Comparison of ENCODE assay signal across 8 cellular contexts in the genomic region with DNA sequence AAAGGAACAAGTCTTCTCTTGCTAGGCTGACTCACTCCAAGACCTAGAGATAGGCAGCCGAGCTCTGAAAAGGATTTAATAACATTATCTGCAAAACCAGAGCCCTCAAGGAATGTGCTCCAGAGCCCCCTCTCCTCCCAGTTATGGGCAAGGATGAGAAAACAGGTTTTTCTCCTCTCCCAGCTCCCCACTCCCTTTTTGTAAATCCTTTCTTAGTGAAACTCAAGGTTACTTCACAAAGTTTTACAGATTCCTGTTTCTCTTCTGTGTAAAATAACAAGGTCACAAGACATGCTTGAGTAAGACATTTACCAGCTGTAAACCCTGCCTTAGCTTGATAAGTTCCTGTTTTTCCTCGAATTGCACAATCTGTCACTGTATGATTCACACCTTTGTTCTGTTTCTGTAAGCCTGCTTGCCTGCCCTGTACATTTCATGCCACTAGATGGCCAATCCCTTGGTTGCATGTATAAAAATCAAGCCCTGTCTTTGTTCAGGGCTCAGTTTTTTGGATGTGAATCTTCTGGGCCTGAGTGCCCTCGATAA.
DNase-seq lines count a peak whose midpoint lies in the region; ATAC-seq, FAIRE-seq and TF ChIP-seq lines count a peak whose summit lies in the region.

No MANE protein-coding gene starts in this region.

- FAIRE-seq in D721Med (lab: Jason Lieb, UNC) = no peak

- H3K27ac ChIP-seq in heart left ventricle = peak overlapping the region in 1 of 12 donors; percentile 54

- intact Hi-C loops in heart left ventricle (cut with DNase I) = no loop called here

- peak; percentile 5 for TF ChIP-seq CTCF in D721Med (IDR thresholded peaks at IDR 0.05; ENCODE audit: insufficient read depth, missing control alignments)
- peak in 11 of 12 donors; percentile 5 to 45 (median 20) for TF ChIP-seq CTCF in heart left ventricle (IDR thresholded peaks at IDR 0.05)
- no peak for TF ChIP-seq CTCF in omental fat pad (IDR thresholded peaks at IDR 0.05)

- H3K36me3 Mint-ChIP-seq in immature natural killer cell = no peaks in the 10 kb centered on the region

- H3K27me3 ChIP-seq in heart left ventricle = no peaks in the 10 kb centered on the region

- H3K27me3 Mint-ChIP-seq in immature natural killer cell (ENCODE audit: low read depth in 3 of 3) = no peaks in the 10 kb centered on the region

- no peaks in the 10 kb centered on the region for H3K4me1 Mint-ChIP-seq in immature natural killer cell

- peaks cover 0 to 22% (median 0%) of the 10 kb centered on the region in 12 donors for H3K9me3 ChIP-seq in heart left ventricle

- no peaks in the 10 kb centered on the region for H3K36me3 ChIP-seq in heart left ventricle

- no peak overlapping the region for H3K27ac Mint-ChIP-seq in immature natural killer cell

- peaks cover 0 to 47% (median 17%) of the 10 kb centered on the region in 6 donors for H3K9me3 Mint-ChIP-seq in immature natural killer cell

- no peak for TF ChIP-seq POLR2A in heart left ventricle (IDR thresholded peaks at IDR 0.05)

- 49 to 54% (median 51%) methylated on average over 3 of the region's 3 CpGs for WGBS in heart left ventricle, 4 donors

- ATAC-seq in HG02870 (IDR thresholded peaks at IDR 0.05; ENCODE audit: unreplicated experiment) = peak; percentile 53
- peak in 2 of 4 donors; percentile 53 to 59 for ATAC-seq in heart left ventricle
- no peak for ATAC-seq in omental fat pad (ENCODE audit: low FRiP score)

- DNase-seq in D721Med (ENCODE audit: insufficient read length, low spot score) (no peak), RPMI8226 (peak; percentile 17), heart left ventricle (no peak), omental fat pad (ENCODE audit: low spot score) (no peak), immature natural killer cell (no peak), germinal center (ENCODE audit: low spot score) (no peak)
- no peak for DNase-seq in stimulated activated CD4-positive, alpha-beta T cell treated with anti-CD3 and anti-CD28 coated beads, Interleukin-15, amount 100 ng/mL, for 24 hours

- H3K4me3 ChIP-seq in heart left ventricle = no peak overlapping the region

- H3K4me1 ChIP-seq in heart left ventricle = no peaks in the 10 kb centered on the region

- no peak overlapping the region for H3K4me3 Mint-ChIP-seq in immature natural killer cell

Comparison
In these comparisons a context has a peak if more than half of its experiments do, and no peak if none do; other contexts are left out.
1. CTCF ChIP-seq: peak in D721Med (single experiment) and heart left ventricle (11 of 12); none in omental fat pad (0 of 3).